In the genomic region with DNA sequence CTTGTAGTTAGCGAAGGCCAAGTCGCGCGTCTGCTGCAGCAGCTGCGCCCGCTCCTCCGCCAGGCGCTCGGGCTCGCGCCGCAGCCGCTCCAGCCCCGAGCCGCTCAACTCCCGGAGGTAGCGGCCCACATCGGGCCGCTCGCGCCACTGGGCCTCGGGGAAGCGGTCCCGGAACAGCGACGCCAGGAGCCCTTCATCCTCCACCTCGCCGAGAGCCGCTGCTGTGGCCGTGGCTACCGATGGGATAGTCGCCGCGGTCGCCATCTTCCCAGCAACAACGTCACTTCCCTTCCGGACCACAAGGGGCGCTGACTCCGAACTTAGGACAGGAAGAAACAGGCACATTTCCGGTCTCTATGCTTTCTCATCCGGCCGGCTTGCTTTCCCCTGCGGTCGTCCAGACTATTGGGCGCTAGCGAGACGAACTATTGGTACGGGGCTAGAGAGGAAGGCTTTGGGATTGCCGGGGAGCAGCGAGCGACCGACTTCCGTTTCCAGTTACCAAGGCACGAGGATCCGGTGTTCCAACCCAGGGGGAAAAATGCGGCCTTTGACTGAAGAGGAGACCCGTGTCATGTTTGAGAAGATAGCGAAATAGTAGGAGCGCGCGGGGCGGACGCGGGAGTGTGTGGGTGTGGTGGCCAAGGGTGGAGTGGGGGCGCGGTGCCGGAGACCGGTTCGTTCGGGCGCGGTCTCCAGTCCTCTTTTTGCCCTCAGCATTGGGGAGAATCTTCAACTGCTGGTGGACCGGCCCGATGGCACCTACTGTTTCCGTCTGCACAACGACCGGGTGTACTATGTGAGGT, we compare ENCODE assay signal across 8 cellular contexts. TPM values are rescaled to one million over a fixed set of nuclear protein-coding genes. Genes with fewer than 3 reads are reported as not detected.
DNase-seq lines count a peak whose midpoint lies in the region; ATAC-seq and TF ChIP-seq lines count a peak whose summit lies in the region.

A gene with protein sequence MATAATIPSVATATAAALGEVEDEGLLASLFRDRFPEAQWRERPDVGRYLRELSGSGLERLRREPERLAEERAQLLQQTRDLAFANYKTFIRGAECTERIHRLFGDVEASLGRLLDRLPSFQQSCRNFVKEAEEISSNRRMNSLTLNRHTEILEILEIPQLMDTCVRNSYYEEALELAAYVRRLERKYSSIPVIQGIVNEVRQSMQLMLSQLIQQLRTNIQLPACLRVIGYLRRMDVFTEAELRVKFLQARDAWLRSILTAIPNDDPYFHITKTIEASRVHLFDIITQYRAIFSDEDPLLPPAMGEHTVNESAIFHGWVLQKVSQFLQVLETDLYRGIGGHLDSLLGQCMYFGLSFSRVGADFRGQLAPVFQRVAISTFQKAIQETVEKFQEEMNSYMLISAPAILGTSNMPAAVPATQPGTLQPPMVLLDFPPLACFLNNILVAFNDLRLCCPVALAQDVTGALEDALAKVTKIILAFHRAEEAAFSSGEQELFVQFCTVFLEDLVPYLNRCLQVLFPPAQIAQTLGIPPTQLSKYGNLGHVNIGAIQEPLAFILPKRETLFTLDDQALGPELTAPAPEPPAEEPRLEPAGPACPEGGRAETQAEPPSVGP (minus strand): TSS at position 276 of the 806 bp plus-strand sequence. CDS start 12 bp downstream, at position 264.
A gene (plus strand): TSS at position 484 of the 806 bp plus-strand sequence. CDS start 58 bp downstream, at position 542.

- H3K4me3 ChIP-seq in Jurkat, Clone E6-1 (ENCODE audit: low read length) = peak within 1 kb of the TSS; percentile 89
- peak within 1 kb of the TSS; percentile 83 for H3K4me3 ChIP-seq in PC-3 (ENCODE audit: low read length)
- peak within 1 kb of the TSS; percentile 92 for H3K4me3 ChIP-seq in mucosa of descending colon

- no peaks in the 10 kb centered on the region for H3F3A ChIP-seq in PC-3 (ENCODE audit: low read length, unreplicated experiment)

- peak within 1 kb of the TSS; percentile 88 for H3K4me2 ChIP-seq in PC-3 (ENCODE audit: low read length)

- H3K36me3 ChIP-seq in PC-3 (ENCODE audit: low read depth, low read length) = peaks cover 29% of the 10 kb centered on the region
- H3K36me3 ChIP-seq in mucosa of descending colon (ENCODE audit: low read depth) = no peaks in the 10 kb centered on the region

- H2AFZ ChIP-seq in PC-3 (ENCODE audit: low read length) = peak within 1 kb of the TSS; percentile 61

- CTCF ChIA-PET in PC-3 (lab: Charles Lee) = interaction anchor here (0.6 kb wide), 1 partner anchor 45 kb away, joined by 3 read pairs; no protein-coding TSS in a partner anchor

- H3K4me1 ChIP-seq in PC-3 (ENCODE audit: insufficient read depth, low read length) (peaks cover 23% of the 10 kb centered on the region), mucosa of descending colon (ENCODE audit: low read depth) (peaks cover 23% of the 10 kb centered on the region)

- H3K9me3 ChIP-seq in PC-3 (ENCODE audit: low read length) = no peaks in the 10 kb centered on the region
- no peaks in the 10 kb centered on the region for H3K9me3 ChIP-seq in mucosa of descending colon

- ATAC-seq in GM21576 (IDR thresholded peaks at IDR 0.05; ENCODE audit: unreplicated experiment) (peak; percentile 81), PC-3 (peak; percentile 97), mucosa of descending colon (peak; percentile 98)

- no peaks in the 10 kb centered on the region for H3K9me2 ChIP-seq in PC-3 (replicated peaks; ENCODE audit: low read length)

- POLR2A ChIA-PET in PC-3 (lab: Charles Lee; ENCODE audit: unreplicated experiment) = no interaction called here

- TSS peak; percentile 77 for BruUV-seq in PC-3 (replicated peaks; lab: Mats Ljungman, UMichigan)

- H3K79me2 ChIP-seq in PC-3 (ENCODE audit: low read length) = peaks cover 57% of the 10 kb centered on the region

- no peaks in the 10 kb centered on the region for H3K27me3 ChIP-seq in PC-3 (ENCODE audit: low read length)

- no peaks in the 10 kb centered on the region for H4K20me1 ChIP-seq in PC-3 (ENCODE audit: low read length)

- DNase-seq in DMS53 (lab: John Stamatoyannopoulos, UW) = peak; percentile 98
- DNase-seq in Jurkat, Clone E6-1 (ENCODE audit: low read depth, low spot score) = peak; percentile 96
- peak; percentile 97 for DNase-seq in PC-3
- DNase-seq in activated T-cell treated with anti-CD3 and anti-CD28 coated beads for 48 hours (ENCODE audit: low read depth) = peak; percentile 89
- DNase-seq in epithelial cell of prostate (ENCODE audit: low read depth, low spot score) = peak; percentile 89
- DNase-seq in mucosa of descending colon = peak; percentile 94 to 97 (median 96)
- peak; percentile 86 for DNase-seq in stimulated activated CD8-positive, alpha-beta memory T cell treated with anti-CD3 and anti-CD28 coated beads, Interleukin-4, amount 100 ng/mL, for 24 hours (ENCODE audit: low read depth)

- peak within 1 kb of the TSS; percentile 99 for H3K9ac ChIP-seq in PC-3 (ENCODE audit: low read length)

- H3K27ac ChIP-seq in PC-3 (ENCODE audit: low read length) = peak within 1 kb of the TSS; percentile 70
- H3K27ac ChIP-seq in epithelial cell of prostate = peak within 1 kb of the TSS; percentile 88

- intact Hi-C loops in PC-3 (cut with micrococcal nuclease) (loop anchor here (1.0 kb wide), 2 partner anchors 28 to 274 kb away; a partner anchor contains a TSS), mucosa of descending colon (cut with DNase I, micrococcal nuclease) (no loop called here)

- peak; percentile 62 for TF ChIP-seq CTCF in PC-3 (conservative IDR thresholded peaks at IDR 0.05; ENCODE audit: low read depth, low read length)
- peak; percentile 84 for TF ChIP-seq CTCF in mucosa of descending colon (IDR thresholded peaks at IDR 0.05)

RNA-seq across cellular contexts. Expression of the first gene that starts in this region (rescaled TPM):
- 15.3 TPM for polyA plus RNA-seq in Jurkat, Clone E6-1 (2012; ENCODE audit: insufficient read depth, insufficient read length)
- total RNA-seq in PC-3 (2014; rRNA removed) = 27.2 and 29.5 TPM in 2 replicates
- total RNA-seq in mucosa of descending colon = 10 to 100 TPM; 35.6 to 38.3 (median 36.8) TPM

RNA-seq across cellular contexts. Expression of the second gene that starts in this region (rescaled TPM):
- 52.2 TPM for polyA plus RNA-seq in Jurkat, Clone E6-1 (2012; ENCODE audit: insufficient read depth, insufficient read length)
- 25.4 and 28.3 TPM in 2 replicates for total RNA-seq in PC-3 (2014; rRNA removed)
- 10 to 100 TPM; 20.1 to 25.1 (median 22.4) TPM for total RNA-seq in mucosa of descending colon

Comparison
In these comparisons a context has a peak if more than half of its experiments do, and no peak if none do; other contexts are left out.
1. Peak in every context shown above with its lines: DNase-seq, ATAC-seq, H3K4me3 ChIP-seq and H3K27ac ChIP-seq.